ENCODE assay signal across 8 cellular contexts in the genomic region with DNA sequence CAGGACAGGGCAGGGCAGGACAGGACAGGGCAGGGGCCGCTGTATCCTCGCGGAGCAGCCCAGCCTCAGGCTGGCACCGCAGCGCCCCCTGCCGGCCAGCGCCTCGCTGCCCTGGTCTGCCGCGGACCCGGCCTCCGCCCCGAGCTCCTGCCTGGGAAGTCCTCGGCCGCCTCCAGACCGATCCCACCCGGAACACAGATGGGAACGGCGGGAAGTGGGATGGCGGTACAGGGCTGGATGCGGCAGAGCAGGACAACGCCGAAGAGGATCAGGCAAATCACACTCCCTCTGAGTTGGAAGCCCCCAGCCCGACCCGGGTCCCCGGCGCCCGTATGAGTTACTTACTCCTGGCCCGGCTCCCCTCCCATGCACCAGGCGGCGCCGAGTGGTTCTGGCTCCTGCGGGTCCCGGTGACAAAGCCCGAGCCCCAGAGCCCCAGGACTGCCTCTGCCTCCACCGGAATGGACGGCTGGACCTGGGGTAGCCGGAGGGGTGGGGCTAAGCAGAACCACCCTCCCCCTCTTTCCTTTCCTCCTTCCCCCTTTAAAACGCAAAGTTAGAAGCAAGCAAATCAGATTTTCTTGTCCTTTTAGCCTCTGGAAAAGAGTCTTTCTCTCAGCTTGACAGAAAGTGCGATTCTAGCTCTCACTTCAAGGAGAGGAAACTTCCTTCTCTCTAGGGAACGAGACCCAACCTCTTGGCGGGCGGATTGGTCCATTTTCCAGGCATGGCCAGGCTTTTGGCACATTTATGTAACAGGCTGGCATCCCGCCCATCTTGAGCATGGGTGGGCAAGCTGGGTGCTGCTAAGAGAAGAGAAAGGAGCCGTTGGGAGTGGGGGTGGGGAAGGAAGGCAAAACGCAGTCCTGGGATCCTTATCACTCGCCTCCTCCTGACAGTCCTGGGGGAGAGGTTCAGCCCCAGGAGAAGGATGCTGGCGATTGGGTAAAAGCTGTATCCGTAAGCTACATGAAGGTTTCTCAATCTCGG. TPM values are rescaled to one million over a fixed set of nuclear protein-coding genes. Genes with fewer than 3 reads are reported as not detected.
DNase-seq lines count a peak whose midpoint lies in the region; ATAC-seq and TF ChIP-seq lines count a peak whose summit lies in the region.

TP53I3 (minus strand) TSS at position 449 of the 990 bp plus-strand sequence. CDS start 508 bp downstream, outside the sequence.

- H3K36me3 Mint-ChIP-seq in neural crest cell (ENCODE audit: low read depth) = peaks cover 8% of the 10 kb centered on the region

- peaks cover 12% of the 10 kb centered on the region for H3K4me1 ChIP-seq in KMS-11 (ENCODE audit: low read depth, poor library complexity, severe bottlenecking)
- H3K4me1 ChIP-seq in stomach = peaks cover 8 to 30% (median 25%) of the 10 kb centered on the region in 4 donors

- TF ChIP-seq POLR2A in stomach (IDR thresholded peaks at IDR 0.05) = peak in 1 of 4 donors; percentile 19

- H3K4me3 ChIP-seq in KMS-11 (IDR thresholded peaks at IDR 0.05; ENCODE audit: insufficient read depth, low read depth, low read length) = peak within 1 kb of the TSS; percentile 35
- peak within 1 kb of the TSS; percentile 71 for H3K4me3 ChIP-seq in fibroblast of villous mesenchyme (ENCODE audit: low read depth, low read length)
- peak within 1 kb of the TSS; percentile 54 to 61 (median 56) for H3K4me3 ChIP-seq in stomach

- no peak for TF ChIP-seq EP300 in stomach (IDR thresholded peaks at IDR 0.05)

- peak within 1 kb of the TSS; percentile 98 for H3K4me3 Mint-ChIP-seq in neural crest cell

- DNase-seq in EL (peak; percentile 90), RPMI7951 (ENCODE audit: low read depth) (peak; percentile 90), activated gamma-delta T cell (lab: John Stamatoyannopoulos, UW) (peak; percentile 67), fibroblast of villous mesenchyme (ENCODE audit: low read depth) (peak; percentile 89), neural crest cell (ENCODE audit: low read depth, low spot score) (peak; percentile 96), stomach (peak; percentile 92)

- WGBS in stomach, 5 donors = 1 to 3% (median 1%) methylated on average over 23 to 50 of the region's 50 CpGs

- no peaks in the 10 kb centered on the region for H3K9me3 ChIP-seq in stomach

- peak within 1 kb of the TSS; percentile 92 for H3K27ac ChIP-seq in KMS-11
- peak within 1 kb of the TSS; percentile 88 to 94 (median 91) for H3K27ac ChIP-seq in stomach

- H3K4me1 Mint-ChIP-seq in neural crest cell = peaks cover 26% of the 10 kb centered on the region

- H3K27me3 ChIP-seq in KMS-11 (ENCODE audit: insufficient read depth, low read depth) (no peaks in the 10 kb centered on the region), stomach (no peaks in the 10 kb centered on the region)

- ATAC-seq in GM21786 (IDR thresholded peaks at IDR 0.05; ENCODE audit: unreplicated experiment) = peak; percentile 81

- H3K27ac Mint-ChIP-seq in neural crest cell (ENCODE audit: unreplicated experiment) = peak within 1 kb of the TSS; percentile 99

- H3K4me2 ChIP-seq in KMS-11 = peak within 1 kb of the TSS; percentile 91

- TF ChIP-seq CTCF in KMS-11 (conservative IDR thresholded peaks at IDR 0.05; ENCODE audit: low read depth, low read length) (peak; percentile 87), fibroblast of villous mesenchyme (IDR thresholded peaks at IDR 0.05; ENCODE audit: insufficient read depth, low read depth, low read length) (peak; percentile 89), neural crest cell (conservative IDR thresholded peaks at IDR 0.05) (peak; percentile 99), stomach (IDR thresholded peaks at IDR 0.05) (peak in 6 of 7 experiments; percentile 68 to 99 (median 97))

- H3K36me3 ChIP-seq in KMS-11 (ENCODE audit: insufficient read depth) (no peaks in the 10 kb centered on the region), stomach (peaks cover 0 to 47% (median 45%) of the 10 kb centered on the region in 4 donors)

- intact Hi-C loops in stomach (cut with DNase I; ENCODE audit: low total_unique reads) = loop anchor here (10.0 kb wide), 1 partner anchor 260 kb away; no protein-coding TSS in a partner anchor

- H3K9ac ChIP-seq in KMS-11 = peak within 1 kb of the TSS; percentile 80

- H2AFZ ChIP-seq in KMS-11 (ENCODE audit: low read depth) = peak within 1 kb of the TSS; percentile 97

- H3K27me3 Mint-ChIP-seq in neural crest cell (ENCODE audit: low read depth) = no peaks in the 10 kb centered on the region

- H4K20me1 ChIP-seq in KMS-11 (ENCODE audit: insufficient read depth) = no peaks in the 10 kb centered on the region

- H3K9me3 Mint-ChIP-seq in neural crest cell = no peaks in the 10 kb centered on the region

- no peaks in the 10 kb centered on the region for H3K79me2 ChIP-seq in KMS-11 (ENCODE audit: insufficient read depth, low read depth)

RNA-seq across cellular contexts. Expression of gene TP53I3, which starts in this region (rescaled TPM):
- 42.7 and 57.8 TPM in 2 replicates for total RNA-seq in RPMI7951 (2014; rRNA removed; shearing (Covaris generic))
- total RNA-seq in fibroblast of villous mesenchyme (66.9 and 79.9 TPM in 2 replicates), neural crest cell (38.3 and 40.8 TPM in 2 replicates), stomach (100 to 1,000 TPM in 1 of 5 donors, 10 to 100 TPM in 3, 1 to 10 TPM in 1; 9.3 to 103 (median 38.7) TPM)
- polyA plus RNA-seq in stomach = 10 to 100 TPM; 23.7 to 66.6 (median 47.0) TPM

Comparison
In these comparisons a context has a peak if more than half of its experiments do, and no peak if none do; other contexts are left out.
1. Peak in every context shown above with its lines: DNase-seq, ATAC-seq, H3K4me3 ChIP-seq and H3K27ac ChIP-seq.